In genomic region chr17:4143563-4144410, GRCh38 we compare ENCODE assay signal across 8 cellular contexts. TPM values are rescaled to one million over a fixed set of nuclear protein-coding genes. Genes with fewer than 3 reads are reported as not detected.
A peak's percentile ranks its signal among the peaks of the same experiment; 100 is the strongest.
DNase-seq lines count a peak whose midpoint lies in the region; ATAC-seq and TF ChIP-seq lines count a peak whose summit lies in the region.

No MANE protein-coding gene starts in this region.

- H3K4me3 Mint-ChIP-seq in CD8-positive, alpha-beta T cell, result peak overlapping the region; percentile 99
- H3K4me3 Mint-ChIP-seq in effector memory CD8-positive, alpha-beta T cell, result peak overlapping the region; percentile 98 to 99

- H3K9me3 Mint-ChIP-seq in CD8-positive, alpha-beta T cell, result no peaks in the 10 kb centered on the region
- H3K9me3 Mint-ChIP-seq in effector memory CD8-positive, alpha-beta T cell, result no peaks in the 10 kb centered on the region

- CTCF ChIA-PET in CD8-positive, alpha-beta T cell (lab: Charles Lee), result interaction anchor here (1.0 to 1.6 kb wide), 3 partner anchors 33 to 184 kb away, joined by 3 to 4 read pairs (median 4); no protein-coding TSS in a partner anchor

- intact Hi-C loops in CD8-positive, alpha-beta T cell (cut with DNase I, micrococcal nuclease), result loop anchor here (1.0 to 10.0 kb wide), 14 partner anchors 33 to 1344 kb away; partner anchors contain the start of genes ANKFY1 (in 2 of the 2), ATP2A3 (in 2 of the 2), NCBP3 (in 2 of the 2) and UBE2G1 (in 2 of the 2)

- peaks cover 43% of the 10 kb centered on the region for H3K4me1 Mint-ChIP-seq in CD8-positive, alpha-beta T cell (ENCODE audit: low read depth)
- peaks cover 32 to 45% of the 10 kb centered on the region in 2 donors for H3K4me1 Mint-ChIP-seq in effector memory CD8-positive, alpha-beta T cell (ENCODE audit: low read depth in 2 of 2)

- no peaks in the 10 kb centered on the region for H3K36me3 ChIP-seq in CD8-positive, alpha-beta T cell (ENCODE audit: insufficient read depth, low read length)

- no peaks in the 10 kb centered on the region for H3K9me3 ChIP-seq in CD8-positive, alpha-beta T cell (ENCODE audit: low read length)

- POLR2A ChIA-PET in CD8-positive, alpha-beta T cell (lab: Charles Lee), result interaction anchor here (0.7 to 4.6 kb wide), 28 partner anchors 11 to 1808 kb away, joined by 3 to 92 read pairs (median 5); partner anchors contain the start of genes ANKFY1, ATP2A3, C17orf107 and NCBP3

- H3K4me1 ChIP-seq in CD8-positive, alpha-beta T cell (ENCODE audit: insufficient read depth, low read length), result peaks cover 42% of the 10 kb centered on the region

- no peak for TF ChIP-seq CTCF in CD8-positive, alpha-beta T cell (IDR thresholded peaks at IDR 0.05)

- peak; percentile 81 to 94 (median 90) for DNase-seq in CD8-positive, alpha-beta T cell
- DNase-seq in HS-27A (ENCODE audit: low read depth), result peak; percentile 53
- DNase-seq in NK-92 (lab: John Stamatoyannopoulos, UW; ENCODE audit: unreplicated experiment), result peak; percentile 39
- DNase-seq in activated CD8-positive, alpha-beta memory T cell treated with anti-CD3 and anti-CD28 coated beads for 4 hours (ENCODE audit: low read depth in 2 of 2), result peak; percentile 80 to 82
- DNase-seq in effector memory CD8-positive, alpha-beta T cell, result peak; percentile 84 to 88 (median 86)
- peak; percentile 93 for DNase-seq in medulla oblongata (ENCODE audit: extremely low spot score)
- peak; percentile 73 to 81 (median 79) for DNase-seq in stimulated activated CD4-positive, alpha-beta T cell treated with anti-CD3 and anti-CD28 coated beads, TNF-alpha, amount 100 ng/mL, for 4 hours (ENCODE audit: low read depth in 3 of 3)

- peak overlapping the region; percentile 100 for H3K27ac Mint-ChIP-seq in CD8-positive, alpha-beta T cell
- peak overlapping the region; percentile 99 to 100 for H3K27ac Mint-ChIP-seq in effector memory CD8-positive, alpha-beta T cell

- no peaks in the 10 kb centered on the region for H3K27me3 Mint-ChIP-seq in CD8-positive, alpha-beta T cell (ENCODE audit: low read depth)
- no peaks in the 10 kb centered on the region for H3K27me3 Mint-ChIP-seq in effector memory CD8-positive, alpha-beta T cell

- H3K27me3 ChIP-seq in CD8-positive, alpha-beta T cell (ENCODE audit: insufficient read depth, low read length), result no peaks in the 10 kb centered on the region

- peak; percentile 63 for ATAC-seq in CD8-positive, alpha-beta T cell
- ATAC-seq in GM19463 (IDR thresholded peaks at IDR 0.05; ENCODE audit: unreplicated experiment), result peak; percentile 47
- ATAC-seq in effector memory CD8-positive, alpha-beta T cell (replicated peaks), result peak; percentile 71

- H3K4me3 ChIP-seq in CD8-positive, alpha-beta T cell (ENCODE audit: low read depth, low read length), result peak overlapping the region; percentile 72

- H3K27ac ChIP-seq in CD8-positive, alpha-beta T cell (ENCODE audit: low read depth, low read length), result peak overlapping the region; percentile 98

- H3K36me3 Mint-ChIP-seq in CD8-positive, alpha-beta T cell, result peaks cover 28% of the 10 kb centered on the region
- peaks cover 33% of the 10 kb centered on the region for H3K36me3 Mint-ChIP-seq in effector memory CD8-positive, alpha-beta T cell (ENCODE audit: insufficient read depth)

RNA-seq across cellular contexts. Expression of gene CYB5D2, which starts 0.8 kb away (rescaled TPM):
- 1 to 10 TPM; 2.4 to 4.7 TPM for total RNA-seq in CD8-positive, alpha-beta T cell

RNA-seq across cellular contexts. Expression of gene ZZEF1, which starts 1.0 kb away (rescaled TPM):
- 10 to 100 TPM; 74.9 to 81.1 TPM for total RNA-seq in CD8-positive, alpha-beta T cell

Comparison
In these comparisons a context has a peak if more than half of its experiments do, and no peak if none do; other contexts are left out.
1. Peak in every context shown above with its lines: DNase-seq, ATAC-seq, H3K4me3 ChIP-seq and H3K27ac ChIP-seq.
2. DNase-seq: peak in every context shown above with its lines; median percentile 93 in medulla oblongata; 90 in CD8-positive, alpha-beta T cell; 86 in effector memory CD8-positive, alpha-beta T cell; 81 in activated CD8-positive, alpha-beta memory T cell treated with anti-CD3 and anti-CD28 coated beads for 4 hours; 79 in stimulated activated CD4-positive, alpha-beta T cell treated with anti-CD3 and anti-CD28 coated beads, TNF-alpha, amount 100 ng/mL, for 4 hours; 53 in HS-27A; 39 in NK-92.